2 cellular contexts compared by ENCODE assay signal in the genomic region with DNA sequence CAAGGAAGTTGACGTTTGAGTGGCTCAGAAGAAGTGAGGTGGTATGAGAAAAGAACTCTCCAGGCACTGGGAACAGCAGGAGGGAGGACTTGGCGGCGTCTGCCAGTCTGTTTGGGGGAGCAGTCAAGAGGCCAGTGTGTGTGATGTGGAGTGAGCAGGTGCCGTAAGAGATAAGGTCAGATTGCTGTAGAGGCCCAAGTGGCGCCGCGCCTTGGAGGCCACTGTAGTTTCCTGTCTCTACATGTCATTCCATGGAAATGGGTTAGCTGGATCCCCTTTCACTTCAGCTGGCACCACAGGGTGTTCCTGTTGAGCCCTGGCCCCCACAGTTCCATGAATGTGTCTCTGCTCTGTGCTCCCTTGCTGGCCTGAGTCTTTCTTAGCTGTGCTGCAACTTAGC.
TF ChIP-seq lines count a peak whose summit lies in the region.

No MANE protein-coding gene starts in this region.

TF ChIP-seq in HepG2, 621 proteins besides CTCF, POLR2A, EP300 and RAD21:
- TF ChIP-seq TOE1 (CRISPR knock-in tag; IDR thresholded peaks at IDR 0.05) (no peak), ZNF629 (CRISPR knock-in tag; conservative IDR thresholded peaks at IDR 0.05) (peak; percentile 76)
- TF ChIP-seq, protein P1, sequence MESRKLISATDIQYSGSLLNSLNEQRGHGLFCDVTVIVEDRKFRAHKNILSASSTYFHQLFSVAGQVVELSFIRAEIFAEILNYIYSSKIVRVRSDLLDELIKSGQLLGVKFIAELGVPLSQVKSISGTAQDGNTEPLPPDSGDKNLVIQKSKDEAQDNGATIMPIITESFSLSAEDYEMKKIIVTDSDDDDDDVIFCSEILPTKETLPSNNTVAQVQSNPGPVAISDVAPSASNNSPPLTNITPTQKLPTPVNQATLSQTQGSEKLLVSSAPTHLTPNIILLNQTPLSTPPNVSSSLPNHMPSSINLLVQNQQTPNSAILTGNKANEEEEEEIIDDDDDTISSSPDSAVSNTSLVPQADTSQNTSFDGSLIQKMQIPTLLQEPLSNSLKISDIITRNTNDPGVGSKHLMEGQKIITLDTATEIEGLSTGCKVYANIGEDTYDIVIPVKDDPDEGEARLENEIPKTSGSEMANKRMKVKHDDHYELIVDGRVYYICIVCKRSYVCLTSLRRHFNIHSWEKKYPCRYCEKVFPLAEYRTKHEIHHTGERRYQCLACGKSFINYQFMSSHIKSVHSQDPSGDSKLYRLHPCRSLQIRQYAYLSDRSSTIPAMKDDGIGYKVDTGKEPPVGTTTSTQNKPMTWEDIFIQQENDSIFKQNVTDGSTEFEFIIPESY (CRISPR knock-in tag; IDR thresholded peaks at IDR 0.05) = 0 out of 2 replicates have a peak, but pooled peaks have one; percentile 11

TF ChIP-seq in H1, 55 proteins besides CTCF, POLR2A, EP300 and RAD21:
- TF ChIP-seq KDM1A (IDR thresholded peaks at IDR 0.05; ENCODE audit: borderline replicate concordance, low read length) (peak; percentile 75; the same call in 1 of the 2 replicates), BRCA1 (IDR thresholded peaks at IDR 0.05; ENCODE audit: low read depth, low read length) (no peak)
